In genomic region chr10:74825371-74826141, GRCh38 we compare ENCODE assay signal across 8 cellular contexts. TPM values are rescaled to one million over a fixed set of nuclear protein-coding genes. Genes with fewer than 3 reads are reported as not detected.
A peak's percentile ranks its signal among the peaks of the same experiment; 100 is the strongest.
DNase-seq lines count a peak whose midpoint lies in the region; ATAC-seq, FAIRE-seq and TF ChIP-seq lines count a peak whose summit lies in the region.

No MANE protein-coding gene starts in this region.

- peak overlapping the region; percentile 81 for H3K9ac ChIP-seq in iPS-15b (ENCODE audit: low read depth, low read length)

- no peak for TF ChIP-seq CTCF in RWPE2 (IDR thresholded peaks at IDR 0.05; ENCODE audit: poor library complexity, severe bottlenecking)
- no peak for TF ChIP-seq CTCF in astrocyte of the cerebellum (IDR thresholded peaks at IDR 0.05; ENCODE audit: low read depth, low read length, missing control alignments)

- H3K27me3 ChIP-seq in RWPE2 (ENCODE audit: insufficient read depth, poor library complexity, severe bottlenecking) (no peaks in the 10 kb centered on the region), iPS-15b (ENCODE audit: control insufficient read depth, insufficient read depth, low read length) (no peaks in the 10 kb centered on the region), small intestine (ENCODE audit: control insufficient read depth in 2 of 2, insufficient read depth in 2 of 2, low read length in 2 of 2) (no peaks in the 10 kb centered on the region)

- DNase-seq in RWPE2 (ENCODE audit: low spot score) = no peak
- DNase-seq in astrocyte of the cerebellum (ENCODE audit: low read depth) = no peak
- no peak for DNase-seq in small intestine

- H3K4me3 ChIP-seq in GM08714 (ENCODE audit: low read length) (peak overlapping the region; percentile 76), RWPE2 (ENCODE audit: severe bottlenecking) (peak overlapping the region; percentile 88), astrocyte of the cerebellum (ENCODE audit: low read depth, low read length) (peak overlapping the region; percentile 80), iPS-15b (ENCODE audit: low read depth, low read length) (peak overlapping the region; percentile 88), small intestine (ENCODE audit: low read depth in 1 of 2, low read length in 2 of 2) (peak overlapping the region; percentile 80 to 83)

- H3K27ac ChIP-seq in RWPE2 (ENCODE audit: poor library complexity, severe bottlenecking) (peak overlapping the region; percentile 62), small intestine (ENCODE audit: low read depth in 1 of 2, low read length in 1 of 2) (peak overlapping the region in 1 of 2 donors; percentile 84)

- H3K36me3 ChIP-seq in RWPE2 (ENCODE audit: low read depth) = no peaks in the 10 kb centered on the region
- H3K36me3 ChIP-seq in iPS-15b (ENCODE audit: control insufficient read depth, insufficient read depth, low read length) = no peaks in the 10 kb centered on the region
- H3K36me3 ChIP-seq in small intestine (ENCODE audit: control insufficient read depth in 2 of 2, insufficient read depth in 2 of 2, low read length in 2 of 2) = no peaks in the 10 kb centered on the region

- ATAC-seq in HG02840 (IDR thresholded peaks at IDR 0.05; ENCODE audit: low FRiP score, unreplicated experiment) (peak; percentile 3), RWPE2 (ENCODE audit: low read depth) (peak; percentile 37), GM18873 (IDR thresholded peaks at IDR 0.05; ENCODE audit: low FRiP score, unreplicated experiment) (no peak), HG02852 (IDR thresholded peaks at IDR 0.05; ENCODE audit: unreplicated experiment) (no peak)

- in situ Hi-C loops in astrocyte of the cerebellum (cut with HindIII; ENCODE audit: low sequenced_read_pairs) = no loop called here

- H3K4me1 ChIP-seq in RWPE2 (ENCODE audit: insufficient read depth, poor library complexity, severe bottlenecking) (no peaks in the 10 kb centered on the region), iPS-15b (ENCODE audit: control insufficient read depth, insufficient read depth, low read length) (peaks cover 5% of the 10 kb centered on the region), small intestine (ENCODE audit: control insufficient read depth in 2 of 2, insufficient read depth in 1 of 2, low read depth in 1 of 2, low read length in 1 of 2) (peaks cover 0 to 5% of the 10 kb centered on the region in 2 donors)

- H3K9me3 ChIP-seq in RWPE2 (ENCODE audit: severe bottlenecking) = no peaks in the 10 kb centered on the region
- H3K9me3 ChIP-seq in iPS-15b (ENCODE audit: control insufficient read depth, insufficient read depth, low read length) = no peaks in the 10 kb centered on the region
- H3K9me3 ChIP-seq in small intestine (ENCODE audit: control insufficient read depth, low read depth) = no peaks in the 10 kb centered on the region

- FAIRE-seq in small intestine (lab: Jason Lieb, UNC) = no peak

- WGBS in small intestine, 3 donors = 0% methylated on average over 53 to 89 of the region's 89 CpGs

RNA-seq across cellular contexts. Expression of gene KAT6B, which starts 0.8 kb away (rescaled TPM):
- polyA plus RNA-seq in small intestine = 1 to 10 TPM; 4.6 to 6.4 (median 5.4) TPM

Comparison
In these comparisons a context has a peak if more than half of its experiments do, and no peak if none do; other contexts are left out.
1. ATAC-seq: peak in HG02840 (single experiment) and RWPE2 (single experiment); none in GM18873 (single experiment) and HG02852 (single experiment).
2. Peak in every context shown above with its lines, with median percentiles within 50 percentile points of each other: H3K4me3 ChIP-seq.